ENCODE assay signal across 8 cellular contexts in the genomic region with DNA sequence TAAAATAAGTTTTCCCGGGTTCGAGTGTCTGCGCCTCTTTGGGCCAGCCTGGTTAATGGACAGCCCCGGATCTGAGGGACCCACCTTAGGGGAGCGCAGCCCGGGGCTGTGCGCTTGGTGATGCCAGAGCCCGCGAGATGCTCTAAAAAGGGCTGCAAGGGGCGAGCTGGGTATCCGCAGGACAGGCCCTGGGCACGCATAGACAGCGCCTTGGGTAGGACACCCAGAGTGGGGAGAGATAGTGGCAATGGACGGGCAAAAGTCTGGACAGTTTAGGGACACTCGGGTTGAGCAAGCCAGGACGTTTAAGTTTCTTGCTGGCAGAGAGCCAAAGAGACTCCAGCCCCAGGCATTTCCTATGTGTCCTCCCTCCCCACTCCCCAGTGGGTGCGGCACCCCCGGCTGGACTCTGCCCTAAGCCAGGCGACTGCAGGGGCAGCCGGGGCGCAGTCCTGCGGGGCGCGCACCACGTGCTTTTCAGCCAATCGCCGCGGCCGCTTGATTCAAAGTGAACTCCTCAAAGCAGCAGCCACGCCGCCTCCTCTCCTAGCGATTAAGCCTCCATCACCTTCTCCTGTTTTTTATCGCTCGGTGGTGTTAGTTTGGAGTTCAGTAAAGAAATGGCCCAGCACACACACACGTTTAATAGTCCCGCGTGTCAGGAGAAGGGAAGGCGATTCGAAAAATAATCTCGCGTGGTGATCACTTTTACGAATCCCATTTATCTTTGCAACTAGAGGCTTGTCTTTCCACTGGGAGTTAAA. TPM values are rescaled to one million over a fixed set of nuclear protein-coding genes. Genes with fewer than 3 reads are reported as not detected.
A peak's percentile ranks its signal among the peaks of the same experiment; 100 is the strongest.
DNase-seq lines count a peak whose midpoint lies in the region; ATAC-seq, FAIRE-seq and TF ChIP-seq lines count a peak whose summit lies in the region.

No MANE protein-coding gene starts in this region.

- POLR2A ChIA-PET in naive thymus-derived CD4-positive, alpha-beta T cell (lab: Charles Lee) = interaction anchor here (0.9 to 2.8 kb wide), 3 partner anchors 11 to 66 kb away, joined by 3 to 11 read pairs (median 3); no protein-coding TSS in a partner anchor

- peak overlapping the region; percentile 81 to 99 (median 92) for H3K4me3 Mint-ChIP-seq in naive thymus-derived CD4-positive, alpha-beta T cell

- H3K27ac ChIP-seq in 22Rv1 (peak overlapping the region; percentile 86), tibial nerve (peak overlapping the region in 3 of 4 donors; percentile 49 to 85 (median 78))
- peak overlapping the region; percentile 34 for H3K27ac ChIP-seq in naive thymus-derived CD4-positive, alpha-beta T cell (ENCODE audit: low read depth, low read length)

- CTCF ChIA-PET in naive thymus-derived CD4-positive, alpha-beta T cell (lab: Charles Lee) = interaction anchor here (1.0 to 3.7 kb wide), 4 partner anchors 8 to 739 kb away, joined by 3 to 22 read pairs (median 6); partner anchors contain the start of gene HEXB

- peaks cover 0 to 4% (median 0%) of the 10 kb centered on the region in 5 donors for H3K36me3 Mint-ChIP-seq in naive thymus-derived CD4-positive, alpha-beta T cell

- peak overlapping the region in 5 of 9 donors; percentile 16 to 90 (median 60) for H3K27ac Mint-ChIP-seq in naive thymus-derived CD4-positive, alpha-beta T cell

- TF ChIP-seq CTCF in 22Rv1 (IDR thresholded peaks at IDR 0.05) = no peak
- TF ChIP-seq CTCF in fibroblast of the aortic adventitia (IDR thresholded peaks at IDR 0.05; ENCODE audit: insufficient read depth, low read length) = no peak
- no peak for TF ChIP-seq CTCF in tibial nerve (IDR thresholded peaks at IDR 0.05)

- no peaks in the 10 kb centered on the region for H3K27me3 ChIP-seq in naive thymus-derived CD4-positive, alpha-beta T cell (ENCODE audit: control insufficient read depth in 2 of 2, insufficient read depth in 2 of 2, low read length in 2 of 2)
- H3K27me3 ChIP-seq in tibial nerve = no peaks in the 10 kb centered on the region

- DNase-seq in GM12892 (ENCODE audit: insufficient read length) = peak; percentile 13
- peak; percentile 93 for DNase-seq in NCI-H69 (lab: John Stamatoyannopoulos, UW)
- peak; percentile 64 to 67 for DNase-seq in activated T-cell treated with anti-CD3 and anti-CD28 coated beads, Interleukin-2, amount 50 U/mL, for 48 hours
- DNase-seq in fibroblast of the aortic adventitia (ENCODE audit: low read depth) = peak; percentile 71
- DNase-seq in naive thymus-derived CD4-positive, alpha-beta T cell = peak in 6 of 9 donors; percentile 17 to 51 (median 24)
- DNase-seq in tibial nerve (ENCODE audit: low spot score in 2 of 2) = peak; percentile 49 to 63

- peaks cover 28 to 38% (median 31%) of the 10 kb centered on the region in 7 donors for H3K4me1 Mint-ChIP-seq in naive thymus-derived CD4-positive, alpha-beta T cell

- peaks cover 3 to 4% of the 10 kb centered on the region in 2 donors for H3K4me1 ChIP-seq in naive thymus-derived CD4-positive, alpha-beta T cell (ENCODE audit: control insufficient read depth in 2 of 2, insufficient read depth in 2 of 2, low read length in 2 of 2)
- peaks cover 0 to 34% (median 8%) of the 10 kb centered on the region in 4 donors for H3K4me1 ChIP-seq in tibial nerve

- intact Hi-C loops in naive thymus-derived CD4-positive, alpha-beta T cell (cut with micrococcal nuclease) = loop anchor here (1.0 to 10.0 kb wide), 8 partner anchors 44 to 1076 kb away; partner anchors contain the start of genes HEXB (in 2 of the 2), ANKRA2 (in 1 of the 2) and UTP15 (in 1 of the 2)

- FAIRE-seq in GM12892 (lab: Jason Lieb, UNC) = no peak

- peaks cover 0 to 79% (median 27%) of the 10 kb centered on the region in 5 donors for H3K27me3 Mint-ChIP-seq in naive thymus-derived CD4-positive, alpha-beta T cell

- no peak for TF ChIP-seq EP300 in tibial nerve (IDR thresholded peaks at IDR 0.05)

- ATAC-seq in HG02970 (IDR thresholded peaks at IDR 0.05; ENCODE audit: low FRiP score, unreplicated experiment) = peak; percentile 16
- peak; percentile 25 for ATAC-seq in naive thymus-derived CD4-positive, alpha-beta T cell

- no peaks in the 10 kb centered on the region for H3K9me3 Mint-ChIP-seq in naive thymus-derived CD4-positive, alpha-beta T cell

- 1% methylated on average over 36 to 41 of the region's 42 CpGs for WGBS in tibial nerve, 2 donors

- no peaks in the 10 kb centered on the region for H3K9me3 ChIP-seq in naive thymus-derived CD4-positive, alpha-beta T cell (ENCODE audit: control insufficient read depth in 2 of 3, low read length in 3 of 3)
- H3K9me3 ChIP-seq in tibial nerve = no peaks in the 10 kb centered on the region

- TF ChIP-seq POLR2A in GM12892 (IDR thresholded peaks at IDR 0.05; ENCODE audit: low read depth, low read length) (no peak), tibial nerve (IDR thresholded peaks at IDR 0.05) (no peak)

- no peaks in the 10 kb centered on the region for H3K36me3 ChIP-seq in naive thymus-derived CD4-positive, alpha-beta T cell (ENCODE audit: control insufficient read depth in 2 of 3, insufficient read depth in 3 of 3, low read length in 3 of 3)
- H3K36me3 ChIP-seq in tibial nerve = no peaks in the 10 kb centered on the region

- H3K4me3 ChIP-seq in fibroblast of the aortic adventitia (ENCODE audit: low read depth, low read length) (peak overlapping the region; percentile 96), tibial nerve (peak overlapping the region; percentile 53 to 73 (median 68))
- H3K4me3 ChIP-seq in naive thymus-derived CD4-positive, alpha-beta T cell (ENCODE audit: low read length) = peak overlapping the region; percentile 42

RNA-seq across cellular contexts. Expression of gene ENC1, which starts 0.7 kb away (rescaled TPM):
- polyA plus RNA-seq in GM12892 (2012; ENCODE audit: missing spikeins) = 2.4 TPM
- 9.2 and 21.0 TPM in 2 replicates for total RNA-seq in fibroblast of the aortic adventitia (ENCODE audit: low replicate concordance)
- total RNA-seq in naive thymus-derived CD4-positive, alpha-beta T cell = 10 to 100 TPM in 2 of 5 experiments, 1 to 10 TPM in 3; 1.3 to 18.1 (median 1.6) TPM
- 1 to 10 TPM in 1 of 2 donors, under 1 TPM in 1; 0.77 to 3.3 TPM for polyA plus RNA-seq in naive thymus-derived CD4-positive, alpha-beta T cell
- 10 to 100 TPM in 2 of 4 donors, 1 to 10 TPM in 2; 4.0 to 11.7 (median 7.7) TPM for total RNA-seq in tibial nerve

RNA-seq across cellular contexts. Expression of gene HEXB, which starts 43.8 kb away (rescaled TPM):
- 50.9 TPM for polyA plus RNA-seq in GM12892 (2012; ENCODE audit: missing spikeins)
- 241 and 402 TPM in 2 replicates for total RNA-seq in fibroblast of the aortic adventitia (ENCODE audit: low replicate concordance)
- total RNA-seq in naive thymus-derived CD4-positive, alpha-beta T cell = 10 to 100 TPM; 37.7 to 88.9 (median 64.2) TPM
- 10 to 100 TPM; 94.2 to 95.8 TPM for polyA plus RNA-seq in naive thymus-derived CD4-positive, alpha-beta T cell
- total RNA-seq in tibial nerve = 100 to 1,000 TPM in 3 of 4 donors, 10 to 100 TPM in 1; 79.1 to 166 (median 129) TPM

Comparison
In these comparisons a context has a peak if more than half of its experiments do, and no peak if none do; other contexts are left out.
1. Peak in every context shown above with its lines: DNase-seq, ATAC-seq, H3K4me3 ChIP-seq and H3K27ac ChIP-seq.
2. H3K27ac ChIP-seq: peak in every context shown above with its lines; median percentile 86 in 22Rv1; 78 in tibial nerve; 34 in naive thymus-derived CD4-positive, alpha-beta T cell.
3. DNase-seq: peak in every context shown above with its lines; median percentile 93 in NCI-H69; 71 in fibroblast of the aortic adventitia; 66 in activated T-cell treated with anti-CD3 and anti-CD28 coated beads, Interleukin-2, amount 50 U/mL, for 48 hours; 56 in tibial nerve; 24 in naive thymus-derived CD4-positive, alpha-beta T cell; 13 in GM12892.
4. H3K4me3 ChIP-seq: peak in every context shown above with its lines; median percentile 96 in fibroblast of the aortic adventitia; 68 in tibial nerve; 42 in naive thymus-derived CD4-positive, alpha-beta T cell.